ENCODE assay signal across 17 cellular contexts in the genomic region with DNA sequence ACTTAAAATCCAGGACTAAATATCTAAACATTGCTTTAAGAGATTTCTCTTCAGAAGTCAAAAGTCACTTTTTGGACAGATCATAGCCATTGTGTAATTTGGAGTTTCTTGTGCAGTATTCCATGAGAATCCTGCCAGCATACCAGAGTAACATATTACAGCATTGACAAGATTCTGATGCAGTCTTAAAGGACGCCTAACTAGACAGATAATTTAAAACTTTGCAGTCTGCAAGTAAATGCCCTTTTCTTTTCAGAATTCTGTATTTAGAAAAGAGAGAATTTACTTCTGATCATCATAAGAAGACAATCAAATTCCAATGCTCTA. TPM values are rescaled to one million over a fixed set of nuclear protein-coding genes. Genes with fewer than 3 reads are reported as not detected.
A peak's percentile ranks its signal among the peaks of the same experiment; 100 is the strongest.
DNase-seq lines count a peak whose midpoint lies in the region; ATAC-seq and TF ChIP-seq lines count a peak whose summit lies in the region.
"Had no signal": no experiment of that assay in that cellular context is flagged by ENCODE, and none has a peak within 500 bp of the region (broad histone marks: within the 10 kb centered on the region; RNA-seq: fewer than 3 reads in every experiment).

No MANE protein-coding gene starts in this region.

- no peaks in the 10 kb centered on the region for H3K36me3 ChIP-seq in Loucy (ENCODE audit: insufficient read depth, low read length)
- no peaks in the 10 kb centered on the region for H3K36me3 ChIP-seq in neural progenitor cell
- H3K36me3 ChIP-seq: BLaER1 had no signal

- no peaks in the 10 kb centered on the region for H3K36me3 Mint-ChIP-seq in neural progenitor cell

- no peak overlapping the region for H3K9ac ChIP-seq in Loucy (ENCODE audit: low read depth, low read length, poor library complexity, severe bottlenecking)
- H3K9ac ChIP-seq in neural progenitor cell, result no peak overlapping the region
- H3K9ac ChIP-seq: BLaER1 had no signal

- H2AFZ ChIP-seq in Loucy (ENCODE audit: low read length) (peak overlapping the region; percentile 26), neural progenitor cell (replicated peaks) (no peak overlapping the region)

- H3K79me2 ChIP-seq in Loucy (ENCODE audit: insufficient read depth, low read length) (no peaks in the 10 kb centered on the region), neural progenitor cell (ENCODE audit: low read depth) (no peaks in the 10 kb centered on the region)

- H3K27ac Mint-ChIP-seq in neural progenitor cell, result no peak overlapping the region
- H3K27ac Mint-ChIP-seq: CD8-positive, alpha-beta memory T cell; HFFc6 had no signal

- H3K4me3 Mint-ChIP-seq in neural progenitor cell, result no peak overlapping the region
- H3K4me3 Mint-ChIP-seq: CD8-positive, alpha-beta memory T cell; HFFc6 had no signal

- H3K27me3 Mint-ChIP-seq in neural progenitor cell (ENCODE audit: insufficient read depth, low read depth), result peaks cover 6% of the 10 kb centered on the region

- TF ChIP-seq CTCF in Loucy (conservative IDR thresholded peaks at IDR 0.05; ENCODE audit: low read length), result no peak
- TF ChIP-seq CTCF in neural progenitor cell (IDR thresholded peaks at IDR 0.05), result no peak

- H3K4me1 ChIP-seq in Loucy (ENCODE audit: insufficient read depth, low read length, poor library complexity, severe bottlenecking) (peaks cover 13% of the 10 kb centered on the region), neural progenitor cell (peaks cover 25% of the 10 kb centered on the region)
- H3K4me1 ChIP-seq: A549 had no signal

- H3K9me3 ChIP-seq in Loucy (ENCODE audit: insufficient read depth, low read depth, low read length) (peaks cover 19% of the 10 kb centered on the region), neural progenitor cell (ENCODE audit: low read depth) (no peaks in the 10 kb centered on the region)

- peaks cover 6% of the 10 kb centered on the region for H3K9me3 Mint-ChIP-seq in neural progenitor cell

- H3K27ac ChIP-seq in neural progenitor cell, result no peak overlapping the region
- H3K27ac ChIP-seq: A549, BLaER1 had no signal

- H3K4me3 ChIP-seq in Loucy (ENCODE audit: low read length, poor library complexity, severe bottlenecking), result no peak overlapping the region
- no peak overlapping the region for H3K4me3 ChIP-seq in neural progenitor cell
- H3K4me3 ChIP-seq: A549, BLaER1 had no signal

- no peaks in the 10 kb centered on the region for H3K27me3 ChIP-seq in Loucy (ENCODE audit: insufficient read depth, low read length, poor library complexity, severe bottlenecking)
- H3K27me3 ChIP-seq in neural progenitor cell, result no peaks in the 10 kb centered on the region
- H3K27me3 ChIP-seq: BLaER1 had no signal

- H4K20me1 ChIP-seq in Loucy (ENCODE audit: insufficient read depth, low read length, poor library complexity, severe bottlenecking) (no peaks in the 10 kb centered on the region), neural progenitor cell (ENCODE audit: low read depth) (no peaks in the 10 kb centered on the region)
- H4K20me1 ChIP-seq: BLaER1 had no signal

- H3K4me1 Mint-ChIP-seq in neural progenitor cell, result peaks cover 12% of the 10 kb centered on the region
- H3K4me1 Mint-ChIP-seq: CD8-positive, alpha-beta memory T cell had no signal

- ATAC-seq in SK-N-SH treated with all-trans-retinoic acid at 6 μM for 48 hours, result no peak
- ATAC-seq: A549 had no signal

- DNase-seq in GM03348 (ENCODE audit: low spot score) (peak; percentile 42), fibroblast of gingiva (ENCODE audit: low read depth) (peak; percentile 27), neural progenitor cell (ENCODE audit: low spot score) (no peak), NCI-H69 (lab: John Stamatoyannopoulos, UW) (no peak), RKO (ENCODE audit: low spot score) (no peak), DMS53 treated with DMSO at 0.1 percent for 48 hours (lab: John Stamatoyannopoulos, UW; ENCODE audit: unreplicated experiment) (no peak)
- DNase-seq: AML-193; Caco-2; CD8-positive, alpha-beta memory T cell; DND-41; GDM1; HCEC 1CT; HFFc6 had no signal

- no peaks in the 10 kb centered on the region for H3K9me2 ChIP-seq in Loucy (replicated peaks; ENCODE audit: low read depth, low read length)

- H3F3A ChIP-seq in Loucy (ENCODE audit: low read depth) (no peaks in the 10 kb centered on the region), neural progenitor cell (ENCODE audit: low read depth) (no peaks in the 10 kb centered on the region)

- H3K4me2 ChIP-seq in Loucy (ENCODE audit: low read depth, low read length, poor library complexity, severe bottlenecking), result no peak overlapping the region
- peak overlapping the region; percentile 33 for H3K4me2 ChIP-seq in neural progenitor cell
- H3K4me2 ChIP-seq: A549, BLaER1 had no signal

TF ChIP-seq in SK-N-SH treated with all-trans-retinoic acid at 6 μM for 48 hours, 23 proteins besides CTCF, POLR2A, EP300 and RAD21:
- TF ChIP-seq ZNF70 (CRISPR knock-in tag; IDR thresholded peaks at IDR 0.05), result no peak
- no peak for TF ChIP-seq RARB (CRISPR knock-in tag; IDR thresholded peaks at IDR 0.05)
- no peak for TF ChIP-seq CSDC2 (CRISPR knock-in tag; IDR thresholded peaks at IDR 0.05)
- no peak for TF ChIP-seq ZFP3 (CRISPR knock-in tag; IDR thresholded peaks at IDR 0.05)
- no peak for TF ChIP-seq TCF4 (CRISPR knock-in tag; IDR thresholded peaks at IDR 0.05; ENCODE audit: borderline replicate concordance)
- TF ChIP-seq, protein P1, sequence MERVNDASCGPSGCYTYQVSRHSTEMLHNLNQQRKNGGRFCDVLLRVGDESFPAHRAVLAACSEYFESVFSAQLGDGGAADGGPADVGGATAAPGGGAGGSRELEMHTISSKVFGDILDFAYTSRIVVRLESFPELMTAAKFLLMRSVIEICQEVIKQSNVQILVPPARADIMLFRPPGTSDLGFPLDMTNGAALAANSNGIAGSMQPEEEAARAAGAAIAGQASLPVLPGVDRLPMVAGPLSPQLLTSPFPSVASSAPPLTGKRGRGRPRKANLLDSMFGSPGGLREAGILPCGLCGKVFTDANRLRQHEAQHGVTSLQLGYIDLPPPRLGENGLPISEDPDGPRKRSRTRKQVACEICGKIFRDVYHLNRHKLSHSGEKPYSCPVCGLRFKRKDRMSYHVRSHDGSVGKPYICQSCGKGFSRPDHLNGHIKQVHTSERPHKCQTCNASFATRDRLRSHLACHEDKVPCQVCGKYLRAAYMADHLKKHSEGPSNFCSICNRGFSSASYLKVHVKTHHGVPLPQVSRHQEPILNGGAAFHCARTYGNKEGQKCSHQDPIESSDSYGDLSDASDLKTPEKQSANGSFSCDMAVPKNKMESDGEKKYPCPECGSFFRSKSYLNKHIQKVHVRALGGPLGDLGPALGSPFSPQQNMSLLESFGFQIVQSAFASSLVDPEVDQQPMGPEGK (CRISPR knock-in tag; IDR thresholded peaks at IDR 0.05; ENCODE audit: borderline replicate concordance), result no peak
- no peak for TF ChIP-seq ISL1 (CRISPR knock-in tag; IDR thresholded peaks at IDR 0.05)
- TF ChIP-seq, protein P2, sequence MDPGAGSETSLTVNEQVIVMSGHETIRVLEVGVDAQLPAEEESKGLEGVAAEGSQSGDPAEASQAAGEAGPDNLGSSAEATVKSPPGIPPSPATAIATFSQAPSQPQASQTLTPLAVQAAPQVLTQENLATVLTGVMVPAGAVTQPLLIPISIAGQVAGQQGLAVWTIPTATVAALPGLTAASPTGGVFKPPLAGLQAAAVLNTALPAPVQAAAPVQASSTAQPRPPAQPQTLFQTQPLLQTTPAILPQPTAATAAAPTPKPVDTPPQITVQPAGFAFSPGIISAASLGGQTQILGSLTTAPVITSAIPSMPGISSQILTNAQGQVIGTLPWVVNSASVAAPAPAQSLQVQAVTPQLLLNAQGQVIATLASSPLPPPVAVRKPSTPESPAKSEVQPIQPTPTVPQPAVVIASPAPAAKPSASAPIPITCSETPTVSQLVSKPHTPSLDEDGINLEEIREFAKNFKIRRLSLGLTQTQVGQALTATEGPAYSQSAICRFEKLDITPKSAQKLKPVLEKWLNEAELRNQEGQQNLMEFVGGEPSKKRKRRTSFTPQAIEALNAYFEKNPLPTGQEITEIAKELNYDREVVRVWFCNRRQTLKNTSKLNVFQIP (CRISPR knock-in tag; IDR thresholded peaks at IDR 0.05; ENCODE audit: borderline replicate concordance, low read depth), result no peak
- no peak for TF ChIP-seq ZFP30 (CRISPR knock-in tag; IDR thresholded peaks at IDR 0.05)
- TF ChIP-seq, protein P3, sequence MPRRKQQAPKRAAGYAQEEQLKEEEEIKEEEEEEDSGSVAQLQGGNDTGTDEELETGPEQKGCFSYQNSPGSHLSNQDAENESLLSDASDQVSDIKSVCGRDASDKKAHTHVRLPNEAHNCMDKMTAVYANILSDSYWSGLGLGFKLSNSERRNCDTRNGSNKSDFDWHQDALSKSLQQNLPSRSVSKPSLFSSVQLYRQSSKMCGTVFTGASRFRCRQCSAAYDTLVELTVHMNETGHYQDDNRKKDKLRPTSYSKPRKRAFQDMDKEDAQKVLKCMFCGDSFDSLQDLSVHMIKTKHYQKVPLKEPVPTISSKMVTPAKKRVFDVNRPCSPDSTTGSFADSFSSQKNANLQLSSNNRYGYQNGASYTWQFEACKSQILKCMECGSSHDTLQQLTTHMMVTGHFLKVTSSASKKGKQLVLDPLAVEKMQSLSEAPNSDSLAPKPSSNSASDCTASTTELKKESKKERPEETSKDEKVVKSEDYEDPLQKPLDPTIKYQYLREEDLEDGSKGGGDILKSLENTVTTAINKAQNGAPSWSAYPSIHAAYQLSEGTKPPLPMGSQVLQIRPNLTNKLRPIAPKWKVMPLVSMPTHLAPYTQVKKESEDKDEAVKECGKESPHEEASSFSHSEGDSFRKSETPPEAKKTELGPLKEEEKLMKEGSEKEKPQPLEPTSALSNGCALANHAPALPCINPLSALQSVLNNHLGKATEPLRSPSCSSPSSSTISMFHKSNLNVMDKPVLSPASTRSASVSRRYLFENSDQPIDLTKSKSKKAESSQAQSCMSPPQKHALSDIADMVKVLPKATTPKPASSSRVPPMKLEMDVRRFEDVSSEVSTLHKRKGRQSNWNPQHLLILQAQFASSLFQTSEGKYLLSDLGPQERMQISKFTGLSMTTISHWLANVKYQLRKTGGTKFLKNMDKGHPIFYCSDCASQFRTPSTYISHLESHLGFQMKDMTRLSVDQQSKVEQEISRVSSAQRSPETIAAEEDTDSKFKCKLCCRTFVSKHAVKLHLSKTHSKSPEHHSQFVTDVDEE (CRISPR knock-in tag; IDR thresholded peaks at IDR 0.05), result no peak
- no peak for TF ChIP-seq ESRRG (CRISPR knock-in tag; IDR thresholded peaks at IDR 0.05)
- TF ChIP-seq ZC3H10 (CRISPR knock-in tag; IDR thresholded peaks at IDR 0.05), result no peak
- TF ChIP-seq PPARA (CRISPR knock-in tag; IDR thresholded peaks at IDR 0.05; ENCODE audit: borderline replicate concordance), result no peak
- TF ChIP-seq ZNF8 (CRISPR knock-in tag; IDR thresholded peaks at IDR 0.05), result no peak
- no peak for TF ChIP-seq BACH2 (CRISPR knock-in tag; IDR thresholded peaks at IDR 0.05; ENCODE audit: borderline replicate concordance)
- no peak for TF ChIP-seq OSR1 (CRISPR knock-in tag; IDR thresholded peaks at IDR 0.05)
TF ChIP-seq in SK-N-SH treated with all-trans-retinoic acid at 6 μM for 48 hours: peak in this region for 0.

RNA-seq across cellular contexts. Expression of a gene that starts 17.5 kb away (rescaled TPM):
- 0.15 and 0.22 TPM in 2 replicates for total RNA-seq in neural progenitor cell (ENCODE audit: low replicate concordance)
- total RNA-seq: CD8-positive, alpha-beta memory T cell had no signal

Comparison
In these comparisons a context has a peak if more than half of its experiments do, and no peak if none do; other contexts are left out.
1. DNase-seq: peak in GM03348 (single experiment) and fibroblast of gingiva (single experiment); none in neural progenitor cell (single experiment), NCI-H69 (single experiment), RKO (single experiment) and DMS53 treated with DMSO at 0.1 percent for 48 hours (single experiment).